ENCODE assay signal across 1 cellular context in the genomic region with DNA sequence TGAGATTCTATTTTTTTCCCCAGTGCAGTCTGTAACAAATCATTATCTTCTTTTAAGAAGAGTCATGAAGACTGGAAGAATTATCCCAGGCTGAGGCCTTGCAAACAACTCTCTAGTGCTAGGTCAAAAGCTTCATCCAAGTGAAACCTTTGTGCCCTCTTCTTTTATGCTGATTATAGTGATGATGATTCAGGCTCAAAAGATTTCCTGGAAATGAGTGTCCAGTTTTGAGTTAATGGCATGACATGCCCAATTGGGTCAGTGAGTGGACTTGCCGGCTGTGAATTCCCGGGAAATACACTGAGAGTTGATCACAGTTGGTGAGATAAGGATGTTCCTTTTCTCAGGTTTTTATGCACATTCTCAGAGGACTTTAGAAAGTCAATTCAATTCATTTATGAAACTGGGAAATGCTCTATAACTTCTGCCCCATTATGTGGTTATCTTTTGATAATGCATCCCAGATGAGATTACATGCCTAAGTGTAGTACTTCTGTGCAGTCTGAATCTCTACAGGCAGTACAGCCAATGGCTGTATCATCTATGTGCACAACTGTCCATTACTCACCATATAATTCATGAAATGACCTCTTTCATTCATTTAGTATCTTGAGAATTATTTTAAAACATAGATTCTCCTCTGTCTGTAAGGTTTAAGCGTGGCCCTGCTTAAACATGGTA.
TF ChIP-seq lines count a peak whose summit lies in the region.

No MANE protein-coding gene starts in this region.

TF ChIP-seq in IMR-90, 13 proteins besides CTCF, POLR2A, EP300 and RAD21:
- TF ChIP-seq MAZ (IDR thresholded peaks at IDR 0.05; ENCODE audit: borderline replicate concordance, low read depth, low read length) (no peak), CEBPB (IDR thresholded peaks at IDR 0.05; ENCODE audit: low read depth, low read length) (no peak), RFX5 (IDR thresholded peaks at IDR 0.05; ENCODE audit: low read depth, low read length) (no peak), RCOR1 (IDR thresholded peaks at IDR 0.05; ENCODE audit: insufficient replicate concordance, low read length) (no peak), BHLHE40 (IDR thresholded peaks at IDR 0.05; ENCODE audit: low read depth, low read length) (no peak)
- TF ChIP-seq, protein P1, sequence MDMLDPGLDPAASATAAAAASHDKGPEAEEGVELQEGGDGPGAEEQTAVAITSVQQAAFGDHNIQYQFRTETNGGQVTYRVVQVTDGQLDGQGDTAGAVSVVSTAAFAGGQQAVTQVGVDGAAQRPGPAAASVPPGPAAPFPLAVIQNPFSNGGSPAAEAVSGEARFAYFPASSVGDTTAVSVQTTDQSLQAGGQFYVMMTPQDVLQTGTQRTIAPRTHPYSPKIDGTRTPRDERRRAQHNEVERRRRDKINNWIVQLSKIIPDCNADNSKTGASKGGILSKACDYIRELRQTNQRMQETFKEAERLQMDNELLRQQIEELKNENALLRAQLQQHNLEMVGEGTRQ (IDR thresholded peaks at IDR 0.05; ENCODE audit: low read depth, low read length), result no peak
